In genomic region chr6:24033284-24033683, GRCh38 we compare ENCODE assay signal across 19 cellular contexts.
DNase-seq lines count a peak whose midpoint lies in the region; ATAC-seq, FAIRE-seq and TF ChIP-seq lines count a peak whose summit lies in the region.
"Had no signal": no experiment of that assay in that cellular context is flagged by ENCODE, and none has a peak within 500 bp of the region (broad histone marks: within the 10 kb centered on the region; RNA-seq: fewer than 3 reads in every experiment).

No MANE protein-coding gene starts in this region.

- POLR2A ChIA-PET in H1 (lab: Charles Lee; ENCODE audit: partially characterized antibody) (interaction anchor here (0.8 kb wide), 1 partner anchor 99 kb away, joined by 3 read pairs; no protein-coding TSS in a partner anchor), T-cell (lab: Charles Lee) (no interaction called here)

- H2BK20ac ChIP-seq in H1 (ENCODE audit: low read length) = no peak overlapping the region

- no peaks in the 10 kb centered on the region for H3K79me2 ChIP-seq in H1 (ENCODE audit: control insufficient read depth in 1 of 2, insufficient read depth in 2 of 2, low read length in 2 of 2)
- no peaks in the 10 kb centered on the region for H3K79me2 ChIP-seq in mesendoderm (ENCODE audit: control insufficient read depth, insufficient read depth, low read length)

- H3K4me3 ChIP-seq in cardiac muscle cell = no peak overlapping the region
- no peak overlapping the region for H3K4me3 ChIP-seq in left ventricle myocardium inferior
- no peak overlapping the region for H3K4me3 ChIP-seq in H1 (ENCODE audit: extremely low read depth in 1 of 4, insufficient read depth in 2 of 4, low read depth in 3 of 4, low read length in 4 of 4)
- H3K4me3 ChIP-seq in mesendoderm (ENCODE audit: low read length) = no peak overlapping the region
- no peak overlapping the region for H3K4me3 ChIP-seq in thyroid gland (replicated peaks in 1 of 3)
- H3K4me3 ChIP-seq: K562, Peyer's patch had no signal

- no peaks in the 10 kb centered on the region for H4K20me1 ChIP-seq in H1 (replicated peaks in 1 of 2; ENCODE audit: control insufficient read depth in 1 of 2, insufficient read depth in 2 of 2, low read length in 2 of 2)

- no peak overlapping the region for H3K56ac ChIP-seq in H1 (replicated peaks; ENCODE audit: insufficient read length, low read depth, low read length)
- no peak overlapping the region for H3K56ac ChIP-seq in mesendoderm (ENCODE audit: low read length)

- DNase-seq in cardiac muscle cell (ENCODE audit: low read depth in 1 of 2, low spot score in 1 of 2) (peak in 1 of 2 donors; percentile 76), left ventricle myocardium inferior (no peak), H1 (ENCODE audit: low read depth in 1 of 2, low spot score in 2 of 2) (no peak), mesendoderm (peak; percentile 54), thyroid gland (peak; percentile 7 to 12), T-cell (no peak), NCI-H2107 treated with DMSO at 0.1 percent for 48 hours (lab: John Stamatoyannopoulos, UW; ENCODE audit: unreplicated experiment) (no peak), globus pallidus (ENCODE audit: low spot score) (no peak)
- DNase-seq: C1 segment of cervical spinal cord, DMS79, GF-D8, GOT3, HFFc6, NCI-H1436 treated with DMSO at 0.1 percent for 48 hours, NCI-H2081, NCI-H748 treated with DMSO at 0.1 percent for 48 hours, Peyer's patch, SIG-M5 had no signal

- no peak for TF ChIP-seq POLR2A in H1 (IDR thresholded peaks at IDR 0.05; ENCODE audit: control extremely low read depth in 1 of 2, low read depth in 2 of 2, low read length in 2 of 2)
- no peak for TF ChIP-seq POLR2A in thyroid gland (IDR thresholded peaks at IDR 0.05)

- no peaks in the 10 kb centered on the region for H3K27me3 Mint-ChIP-seq in T-cell

- H3K4ac ChIP-seq in H1 (replicated peaks; ENCODE audit: insufficient read length, low read depth, low read length) (no peak overlapping the region), mesendoderm (ENCODE audit: low read depth, low read length) (no peak overlapping the region)

- no peak overlapping the region for H3K23ac ChIP-seq in H1 (ENCODE audit: insufficient read length)
- H3K23ac ChIP-seq in mesendoderm (ENCODE audit: low read length) = no peak overlapping the region

- no peaks in the 10 kb centered on the region for H3K23me2 ChIP-seq in H1 (ENCODE audit: low read depth, low read length)

- no peak for FAIRE-seq in H1 (lab: Jason Lieb, UNC)
- FAIRE-seq: K562 had no signal

- no peaks in the 10 kb centered on the region for H3K79me1 ChIP-seq in H1 (ENCODE audit: low read depth, low read length)
- no peaks in the 10 kb centered on the region for H3K79me1 ChIP-seq in mesendoderm (ENCODE audit: low read length)

- intact Hi-C loops in left ventricle myocardium inferior (cut with micrococcal nuclease) = no loop called here
- intact Hi-C loops in thyroid gland (cut with DNase I) = no loop called here

- no peak for TF ChIP-seq CTCF in cardiac muscle cell (IDR thresholded peaks at IDR 0.05; ENCODE audit: low read depth, low read length)
- no peak for TF ChIP-seq CTCF in left ventricle myocardium inferior (IDR thresholded peaks at IDR 0.05; ENCODE audit: borderline replicate concordance)
- no peak for TF ChIP-seq CTCF in H1 (IDR thresholded peaks at IDR 0.05; ENCODE audit: control extremely low read depth in 1 of 3, insufficient read depth in 1 of 3, low read depth in 1 of 3, low read length in 3 of 3)
- TF ChIP-seq CTCF in thyroid gland (IDR thresholded peaks at IDR 0.05) = no peak

- H3K9me3 Mint-ChIP-seq in T-cell = peaks cover 7 to 41% (median 34%) of the 10 kb centered on the region in 3 donors

- no peak; a peak in 1 of 4 replicates for TF ChIP-seq RAD21 in H1 (IDR thresholded peaks at IDR 0.05 in 1 of 2, conservative IDR thresholded peaks at IDR 0.05 in 1 of 2; ENCODE audit: low read depth in 2 of 2, low read length in 2 of 2)

- H2AK5ac ChIP-seq in H1 (ENCODE audit: low read depth, low read length) (no peak overlapping the region), mesendoderm (ENCODE audit: low read length) (no peak overlapping the region)

- no peak overlapping the region for H3K4me2 ChIP-seq in H1 (ENCODE audit: insufficient read depth in 1 of 2, low read depth in 2 of 2, low read length in 2 of 2)
- no peak overlapping the region for H3K4me2 ChIP-seq in mesendoderm (ENCODE audit: low read length)

- H3K9ac ChIP-seq in H1 (replicated peaks in 1 of 4; ENCODE audit: extremely low read depth in 1 of 4, low read depth in 3 of 4, low read length in 3 of 4) (no peak overlapping the region), mesendoderm (ENCODE audit: low read length) (no peak overlapping the region)

- H3K18ac ChIP-seq in H1 (ENCODE audit: extremely low read depth, low read length) (no peak overlapping the region), mesendoderm (ENCODE audit: low read length) (no peak overlapping the region)

- no peak overlapping the region for H3K4me3 Mint-ChIP-seq in T-cell
- H3K4me3 Mint-ChIP-seq: HFFc6 had no signal

- no peak overlapping the region for H3K27ac Mint-ChIP-seq in T-cell
- H3K27ac Mint-ChIP-seq: HFFc6 had no signal

- no peak for TF ChIP-seq EP300 in H1 (IDR thresholded peaks at IDR 0.05; ENCODE audit: borderline replicate concordance in 1 of 2, low read depth in 2 of 2, low read length in 2 of 2)

- H3K4me1 ChIP-seq in cardiac muscle cell (ENCODE audit: low read depth) (no peaks in the 10 kb centered on the region), left ventricle myocardium inferior (no peaks in the 10 kb centered on the region), H1 (replicated peaks in 1 of 4; ENCODE audit: control insufficient read depth in 3 of 4, insufficient read depth in 4 of 4, low read length in 3 of 4) (no peaks in the 10 kb centered on the region), mesendoderm (ENCODE audit: control insufficient read depth, low read depth, low read length) (no peaks in the 10 kb centered on the region), thyroid gland (no peaks in the 10 kb centered on the region)
- H3K4me1 ChIP-seq: Peyer's patch had no signal

- no peak overlapping the region for H2BK12ac ChIP-seq in H1 (ENCODE audit: low read depth, low read length)

- no peak for ATAC-seq in T-cell (replicated peaks in 1 of 4)
- ATAC-seq: K562 had no signal

- H4K91ac ChIP-seq in H1 (replicated peaks; ENCODE audit: insufficient read length, low read length) = no peak overlapping the region

- no peak overlapping the region for H4K5ac ChIP-seq in H1 (ENCODE audit: insufficient read length, low read depth, low read length)
- no peak overlapping the region for H4K5ac ChIP-seq in mesendoderm (ENCODE audit: low read length)

- no peaks in the 10 kb centered on the region for H3K9me3 ChIP-seq in cardiac muscle cell (ENCODE audit: low read depth)
- H3K9me3 ChIP-seq in left ventricle myocardium inferior (replicated peaks) = peaks cover 31% of the 10 kb centered on the region
- no peaks in the 10 kb centered on the region for H3K9me3 ChIP-seq in H1 (ENCODE audit: insufficient read depth in 2 of 2, low read depth in 1 of 2, low read length in 1 of 2)
- H3K9me3 ChIP-seq in thyroid gland = no peaks in the 10 kb centered on the region
- H3K9me3 ChIP-seq: Peyer's patch had no signal

- no peaks in the 10 kb centered on the region for H3K36me3 Mint-ChIP-seq in T-cell

- H2AFZ ChIP-seq in H1 (ENCODE audit: low read length) = no peak overlapping the region

- H3K36me3 ChIP-seq in cardiac muscle cell (no peaks in the 10 kb centered on the region), left ventricle myocardium inferior (no peaks in the 10 kb centered on the region), H1 (ENCODE audit: control insufficient read depth in 2 of 4, insufficient read depth in 4 of 4, low read length in 3 of 4) (no peaks in the 10 kb centered on the region), mesendoderm (ENCODE audit: control insufficient read depth, insufficient read depth, low read length) (no peaks in the 10 kb centered on the region), thyroid gland (no peaks in the 10 kb centered on the region)
- H3K36me3 ChIP-seq: Peyer's patch had no signal

- CTCF ChIA-PET in H1 (lab: Charles Lee; ENCODE audit: partially characterized antibody) (interaction anchor here (0.7 to 0.8 kb wide), 2 partner anchors 278 to 505 kb away, joined by 3 read pairs; no protein-coding TSS in a partner anchor), T-cell (lab: Charles Lee) (no interaction called here)

- no peak overlapping the region for H2BK15ac ChIP-seq in H1 (ENCODE audit: low read length)
- H2BK15ac ChIP-seq in mesendoderm (replicated peaks; ENCODE audit: low read depth) = no peak overlapping the region

- no peaks in the 10 kb centered on the region for H3K4me1 Mint-ChIP-seq in T-cell

- WGBS in H1 (ENCODE audit: extremely low coverage in 1 of 2, insufficient coverage in 1 of 2, insufficient read length in 1 of 2, insufficient replicate concordance in 2 of 2, low coverage in 1 of 2, low lambda C conversion rate in 2 of 2, missing lambda C conversion rate in 1 of 2), 2 experiments = 94% methylated on average over 3 of the region's 3 CpGs; no CpG with 5 or more reads in 1 of the 2 experiments
- WGBS in mesendoderm (ENCODE audit: extremely low coverage, insufficient coverage, low lambda C conversion rate) = no CpG with 5 or more reads among the region's 3 CpGs
- 35 to 49% methylated on average over 3 of the region's 3 CpGs for WGBS in thyroid gland, 2 donors

- H2BK5ac ChIP-seq in H1 (ENCODE audit: low read depth, low read length) (no peak overlapping the region), mesendoderm (ENCODE audit: low read length) (no peak overlapping the region)

- H3K27ac ChIP-seq in cardiac muscle cell (peak overlapping the region; percentile 57), left ventricle myocardium inferior (replicated peaks) (no peak overlapping the region), H1 (ENCODE audit: low read depth, low read length) (no peak overlapping the region), mesendoderm (ENCODE audit: low read depth, low read length) (no peak overlapping the region), thyroid gland (no peak overlapping the region)
- H3K27ac ChIP-seq: Peyer's patch had no signal

- H4K8ac ChIP-seq in H1 (ENCODE audit: extremely low read depth, insufficient read depth, low read length) = no peak overlapping the region
- H4K8ac ChIP-seq in mesendoderm (ENCODE audit: low read depth, low read length) = no peak overlapping the region

- no peak overlapping the region for H2BK120ac ChIP-seq in H1 (replicated peaks; ENCODE audit: low read depth, low read length)
- H2BK120ac ChIP-seq in mesendoderm (ENCODE audit: low read depth, low read length) = no peak overlapping the region

- H3K14ac ChIP-seq in H1 (ENCODE audit: insufficient read length) = no peak overlapping the region

- no peaks in the 10 kb centered on the region for H3K27me3 ChIP-seq in cardiac muscle cell
- no peaks in the 10 kb centered on the region for H3K27me3 ChIP-seq in left ventricle myocardium inferior (ENCODE audit: low read depth)
- no peaks in the 10 kb centered on the region for H3K27me3 ChIP-seq in H1 (replicated peaks in 1 of 4; ENCODE audit: control insufficient read depth in 3 of 4, extremely low read depth in 1 of 4, insufficient read depth in 3 of 4, low read length in 3 of 4)
- H3K27me3 ChIP-seq in mesendoderm (ENCODE audit: insufficient read depth, low read length, poor library complexity) = no peaks in the 10 kb centered on the region
- H3K27me3 ChIP-seq in thyroid gland = no peaks in the 10 kb centered on the region
- H3K27me3 ChIP-seq: Peyer's patch had no signal

TF ChIP-seq in H1, 55 proteins besides CTCF, POLR2A, EP300 and RAD21 (continues in another document):
- peak; percentile 42; the same call in 1 of the 2 replicates for TF ChIP-seq TEAD4 (IDR thresholded peaks at IDR 0.05; ENCODE audit: low read depth, low read length)

Comparison
In these comparisons a context has a peak if more than half of its experiments do, and no peak if none do; other contexts are left out.
1. DNase-seq: peak in mesendoderm (single experiment) and thyroid gland (2 of 2); none in left ventricle myocardium inferior (single experiment), H1 (0 of 2), T-cell (0 of 34), NCI-H2107 treated with DMSO at 0.1 percent for 48 hours (single experiment) and globus pallidus (single experiment).